ENCODE assay signal across 20 cellular contexts in the genomic region with DNA sequence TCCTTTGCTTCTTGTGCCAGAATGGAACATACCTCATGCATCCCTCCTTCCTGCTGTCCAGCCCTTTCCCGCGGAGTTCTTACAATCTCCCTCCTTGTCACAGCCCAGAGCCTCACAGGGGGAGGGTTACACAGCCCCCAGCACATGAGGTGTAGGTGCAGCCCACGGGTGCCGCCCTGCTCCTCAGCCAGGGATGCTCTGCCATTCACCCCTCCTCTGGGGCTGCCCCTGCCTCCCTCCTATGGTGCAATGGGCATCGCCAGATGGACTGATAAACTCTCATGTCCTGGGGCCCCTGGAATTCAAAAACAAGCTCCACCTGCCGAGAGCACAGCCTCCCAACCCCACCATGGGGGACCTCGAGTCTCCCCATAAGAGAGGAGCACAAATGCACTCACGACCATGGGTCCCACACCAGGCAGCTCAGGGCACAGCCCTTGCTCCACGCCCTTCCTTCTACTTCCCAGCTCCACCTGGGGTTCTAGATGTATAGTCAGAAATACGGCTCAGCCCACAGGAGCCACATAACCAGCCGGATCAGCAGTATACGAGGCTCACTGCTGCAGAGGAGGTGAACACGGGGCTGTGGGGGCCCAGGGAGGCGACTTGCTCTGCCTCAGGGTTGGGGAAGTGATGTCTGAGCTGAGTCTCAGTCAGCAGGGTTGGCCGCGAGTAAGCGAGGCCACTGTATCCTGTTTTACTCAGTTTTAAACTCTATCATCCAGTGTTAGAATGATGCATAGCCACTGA.
"Had no signal": no experiment of that assay in that cellular context is flagged by ENCODE, and none has a peak within 500 bp of the region (broad histone marks: within the 10 kb centered on the region; RNA-seq: fewer than 3 reads in every experiment).

No MANE protein-coding gene starts in this region.

- H3K36me3 Mint-ChIP-seq: natural killer cell treated with Interleukin-12 subunit alpha and Interleukin-12 subunit beta and Interleukin-15 and Interleukin-18, amount 100 ng/mL, for 72 hours had no signal

- H3K4me3 ChIP-seq: dorsolateral prefrontal cortex, heart left ventricle, psoas muscle, suprapubic skin, thyroid gland, uterus had no signal

- H3K4me1 ChIP-seq: heart left ventricle, parathyroid adenoma, psoas muscle, thyroid gland, uterus had no signal

- H3K9me3 ChIP-seq: heart left ventricle, psoas muscle, suprapubic skin, thyroid gland, uterus had no signal

- H3K27ac Mint-ChIP-seq: mesothelial cell of epicardium; natural killer cell treated with Interleukin-12 subunit alpha and Interleukin-12 subunit beta and Interleukin-15 and Interleukin-18, amount 100 ng/mL, for 72 hours; type B pancreatic cell had no signal

- H3K27me3 ChIP-seq: dorsolateral prefrontal cortex, heart left ventricle, suprapubic skin, thyroid gland, uterus had no signal

- ATAC-seq: esophagus mucosa; heart left ventricle; natural killer cell treated with Interleukin-12 subunit alpha and Interleukin-12 subunit beta and Interleukin-15 and Interleukin-18, amount 100 ng/mL, for 72 hours; stimulated activated naive CD8-positive, alpha-beta T cell treated with anti-CD3 and anti-CD28 coated beads, Interleukin-15, Interleukin-2, amounts not matched to agents 100 U/mL and 50 U/mL, for 24 hours had no signal

- DNase-seq: cortex of kidney; dorsolateral prefrontal cortex; effector CD8-positive, alpha-beta T cell; heart left ventricle; hippocampal formation; kidney glomerular epithelial cell; mammary epithelial cell; psoas muscle; retina; small intestine; stimulated activated CD4-positive, alpha-beta T cell treated with anti-CD3 and anti-CD28 coated beads, Interleukin-2, amount 100 ng/mL, for 48 hours; stimulated activated naive CD8-positive, alpha-beta T cell treated with anti-CD3 and anti-CD28 coated beads, Interleukin-15, Interleukin-2, amounts not matched to agents 100 U/mL and 50 U/mL, for 24 hours; thyroid gland; uterus had no signal

- H3K27ac ChIP-seq: heart left ventricle, parathyroid adenoma, psoas muscle, suprapubic skin, thyroid gland, uterus had no signal

- H3K36me3 ChIP-seq: heart left ventricle, suprapubic skin, thyroid gland, uterus had no signal

- H3K9me3 Mint-ChIP-seq: mesothelial cell of epicardium; natural killer cell treated with Interleukin-12 subunit alpha and Interleukin-12 subunit beta and Interleukin-15 and Interleukin-18, amount 100 ng/mL, for 72 hours; type B pancreatic cell had no signal

- H3K4me3 Mint-ChIP-seq: mesothelial cell of epicardium; natural killer cell treated with Interleukin-12 subunit alpha and Interleukin-12 subunit beta and Interleukin-15 and Interleukin-18, amount 100 ng/mL, for 72 hours; type B pancreatic cell had no signal
